Comparison of ENCODE assay signal across 17 cellular contexts in genomic region chr7:118872568-118872967, GRCh38.
A peak's percentile ranks its signal among the peaks of the same experiment; 100 is the strongest.
DNase-seq lines count a peak whose midpoint lies in the region; ATAC-seq and TF ChIP-seq lines count a peak whose summit lies in the region.
"Had no signal": no experiment of that assay in that cellular context is flagged by ENCODE, and none has a peak within 500 bp of the region (broad histone marks: within the 10 kb centered on the region; RNA-seq: fewer than 3 reads in every experiment).

No MANE protein-coding gene starts in this region.

- no peaks in the 10 kb centered on the region for H4K20me1 ChIP-seq in MM.1S (ENCODE audit: insufficient read depth, low read length)

- H3K4me1 ChIP-seq in MM.1S (ENCODE audit: low read length) (peaks cover 25% of the 10 kb centered on the region), mesenchymal stem cell (ENCODE audit: control insufficient read depth, insufficient read depth, low read depth, low read length) (no peaks in the 10 kb centered on the region)
- H3K4me1 ChIP-seq: left ventricle myocardium inferior, pancreas had no signal

- H3K4ac ChIP-seq in mesenchymal stem cell (ENCODE audit: low read depth in 1 of 2, low read length in 2 of 2), result no peak overlapping the region

- H2BK120ac ChIP-seq in mesenchymal stem cell (ENCODE audit: low read depth, low read length), result no peak overlapping the region

- no peak overlapping the region for H3K18ac ChIP-seq in mesenchymal stem cell (ENCODE audit: low read depth in 1 of 2, low read length in 2 of 2)

- no peak for TF ChIP-seq CTCF in MM.1S (IDR thresholded peaks at IDR 0.05; ENCODE audit: low read length)

- H3K14ac ChIP-seq in mesenchymal stem cell (ENCODE audit: low read length in 2 of 2), result no peak overlapping the region

- H3K79me1 ChIP-seq in mesenchymal stem cell (replicated peaks; ENCODE audit: low read length, poor library complexity, severe bottlenecking), result no peaks in the 10 kb centered on the region

- intact Hi-C loops in left colon (cut with DNase I, micrococcal nuclease), result no loop called here

- 74% methylated on average over 2 of the region's 3 CpGs for WGBS in mesenchymal stem cell

- no peaks in the 10 kb centered on the region for H3K9me2 ChIP-seq in MM.1S (replicated peaks; ENCODE audit: insufficient read depth, low read length)

- no peak overlapping the region for H3K23ac ChIP-seq in mesenchymal stem cell (ENCODE audit: low read length in 2 of 2)

- H3K36me3 ChIP-seq in MM.1S (replicated peaks; ENCODE audit: insufficient read depth, low read length) (no peaks in the 10 kb centered on the region), mesenchymal stem cell (ENCODE audit: control insufficient read depth in 1 of 2, insufficient read depth in 2 of 2, low read depth in 1 of 2, low read length in 2 of 2) (no peaks in the 10 kb centered on the region)
- H3K36me3 ChIP-seq: left ventricle myocardium inferior, pancreas, thoracic aorta had no signal

- peaks cover 13% of the 10 kb centered on the region; the same call in 1 of the 2 replicates for H3F3A ChIP-seq in MM.1S (ENCODE audit: insufficient read depth, low read length)

- H3K4me3 ChIP-seq in MM.1S (ENCODE audit: low read length) (no peak overlapping the region), mesenchymal stem cell (ENCODE audit: insufficient read depth in 1 of 2, low read depth in 1 of 2, low read length in 2 of 2) (no peak overlapping the region)
- H3K4me3 ChIP-seq: left ventricle myocardium inferior, pancreas, thoracic aorta had no signal

- peak; percentile 9 for DNase-seq in DMS153 treated with DMSO at 0.1 percent for 48 hours (lab: John Stamatoyannopoulos, UW; ENCODE audit: unreplicated experiment)
- DNase-seq in MM.1S, result peak; percentile 17
- DNase-seq in amniotic epithelial cell (ENCODE audit: low read depth), result peak; percentile 1
- peak; percentile 14 for DNase-seq in mesenchymal stem cell
- DNase-seq in AML-193 (lab: John Stamatoyannopoulos, UW), result no peak
- DNase-seq in left colon, result no peak
- no peak for DNase-seq in activated CD4-positive, CD25-positive, alpha-beta regulatory T cell treated with anti-CD3 and anti-CD28 coated beads, Interleukin-2, amount 50 U/mL, for 72 hours
- DNase-seq: activated CD4-positive, alpha-beta T cell treated with anti-CD3 and anti-CD28 coated beads for 1 hour; amniotic stem cell; left ventricle myocardium inferior; NCI-H446; pancreas; stimulated activated CD4-positive, alpha-beta T cell treated with anti-CD3 and anti-CD28 coated beads, Interleukin-4, amount 100 ng/mL, for 24 hours; stimulated activated CD8-positive, alpha-beta memory T cell treated with anti-CD3 and anti-CD28 coated beads, Interleukin-4, amount 100 ng/mL, for 48 hours; T-helper 9 cell had no signal

- H2BK5ac ChIP-seq in mesenchymal stem cell (ENCODE audit: low read depth, low read length, poor library complexity, severe bottlenecking), result no peak overlapping the region

- H2AFZ ChIP-seq in MM.1S (ENCODE audit: low read length) (no peak overlapping the region), mesenchymal stem cell (ENCODE audit: low read depth, low read length) (no peak overlapping the region)

- H3K9me3 ChIP-seq in MM.1S (replicated peaks; ENCODE audit: insufficient read depth, low read length) (no peaks in the 10 kb centered on the region), mesenchymal stem cell (ENCODE audit: control insufficient read depth, low read length) (no peaks in the 10 kb centered on the region)
- H3K9me3 ChIP-seq: left ventricle myocardium inferior, pancreas, thoracic aorta had no signal

- H2BK12ac ChIP-seq in mesenchymal stem cell (ENCODE audit: low read length in 2 of 2), result no peak overlapping the region

- H3K27me3 ChIP-seq in MM.1S (replicated peaks; ENCODE audit: insufficient read depth, low read length), result no peaks in the 10 kb centered on the region
- no peaks in the 10 kb centered on the region for H3K27me3 ChIP-seq in mesenchymal stem cell (ENCODE audit: control insufficient read depth in 1 of 2, insufficient read depth in 1 of 2, low read length in 2 of 2)
- H3K27me3 ChIP-seq: pancreas had no signal

- H2BK15ac ChIP-seq in mesenchymal stem cell (ENCODE audit: low read depth, poor library complexity, severe bottlenecking), result no peak overlapping the region

- no peak overlapping the region for H3K4me2 ChIP-seq in MM.1S (ENCODE audit: low read depth, low read length)
- H3K4me2 ChIP-seq in mesenchymal stem cell (ENCODE audit: low read length, poor library complexity, severe bottlenecking), result no peak overlapping the region

- H4K8ac ChIP-seq in mesenchymal stem cell (ENCODE audit: low read length), result no peak overlapping the region

- no peak overlapping the region for H3K9ac ChIP-seq in MM.1S (ENCODE audit: low read length)
- H3K9ac ChIP-seq in mesenchymal stem cell (ENCODE audit: low read length), result no peak overlapping the region

- H3K27ac ChIP-seq in MM.1S (ENCODE audit: low read length) (no peak overlapping the region), mesenchymal stem cell (ENCODE audit: low read length, poor library complexity, severe bottlenecking) (no peak overlapping the region)
- H3K27ac ChIP-seq: left ventricle myocardium inferior, pancreas, thoracic aorta had no signal

- no peak overlapping the region for H4K91ac ChIP-seq in mesenchymal stem cell (ENCODE audit: low read length)

- ATAC-seq in GM21528 (IDR thresholded peaks at IDR 0.05; ENCODE audit: low FRiP score, unreplicated experiment) (no peak), left colon (no peak)
- ATAC-seq: pancreas had no signal

- no peaks in the 10 kb centered on the region for H3K79me2 ChIP-seq in MM.1S (ENCODE audit: low read length)

- no peak overlapping the region for H2AK5ac ChIP-seq in mesenchymal stem cell (ENCODE audit: low read length, severe bottlenecking)

Comparison
In these comparisons a context has a peak if more than half of its experiments do, and no peak if none do; other contexts are left out.
1. DNase-seq: peak in DMS153 treated with DMSO at 0.1 percent for 48 hours (single experiment), MM.1S (single experiment), amniotic epithelial cell (single experiment) and mesenchymal stem cell (single experiment); none in AML-193 (0 of 2), left colon (0 of 2) and activated CD4-positive, CD25-positive, alpha-beta regulatory T cell treated with anti-CD3 and anti-CD28 coated beads, Interleukin-2, amount 50 U/mL, for 72 hours (single experiment).